Comparison of ENCODE assay signal across 27 cellular contexts in genomic region chr9:35499029-35499700, GRCh38. TPM values are rescaled to one million over a fixed set of nuclear protein-coding genes. Genes with fewer than 3 reads are reported as not detected.
DNase-seq lines count a peak whose midpoint lies in the region; ATAC-seq and TF ChIP-seq lines count a peak whose summit lies in the region.
"Had no signal": no experiment of that assay in that cellular context is flagged by ENCODE, and none has a peak within 500 bp of the region (broad histone marks: within the 10 kb centered on the region; RNA-seq: fewer than 3 reads in every experiment).

No MANE protein-coding gene starts in this region.

- H3K27ac ChIP-seq in right atrium auricular region, result peak overlapping the region; percentile 46 to 59
- H3K27ac ChIP-seq in gastrocnemius medialis, result peak overlapping the region; percentile 44 to 65 (median 57)
- peak overlapping the region; percentile 82 to 84 for H3K27ac ChIP-seq in aorta (ENCODE audit: low read depth in 1 of 2, low read length in 2 of 2)
- H3K27ac ChIP-seq: foreskin keratinocyte had no signal

- TF ChIP-seq CTCF in right atrium auricular region (IDR thresholded peaks at IDR 0.05), result no peak
- TF ChIP-seq CTCF in fibroblast of the aortic adventitia (IDR thresholded peaks at IDR 0.05; ENCODE audit: insufficient read depth, low read length), result no peak
- no peak for TF ChIP-seq CTCF in gastrocnemius medialis (IDR thresholded peaks at IDR 0.05 in 4 of 5, conservative IDR thresholded peaks at IDR 0.05 in 1 of 5)

- in situ Hi-C loops in gastrocnemius medialis (cut with MboI; ENCODE audit: low sequenced_read_pairs in 4 of 4), result loop anchor here in 1 of 4 donors (25.0 kb wide), 1 partner anchor 238 kb away; the partner anchor contains the start of genes CREB3, GBA2, RGP1 and TLN1

- DNase-seq in right atrium auricular region (ENCODE audit: low spot score) (no peak), Right ventricle myocardium inferior (ENCODE audit: missing footprints) (no peak), fibroblast of the aortic adventitia (ENCODE audit: low read depth) (peak; percentile 43), gastrocnemius medialis (no peak), aorta (no peak), NCI-H345 (lab: John Stamatoyannopoulos, UW) (no peak), SKM-1 treated with dmso at 0.1 percent for 144 hours (lab: John Stamatoyannopoulos, UW; ENCODE audit: unreplicated experiment) (no peak), NCI-H1092 (lab: John Stamatoyannopoulos, UW) (no peak)
- DNase-seq: activated CD8-positive, alpha-beta T cell treated with anti-CD3 and anti-CD28 coated beads, Interleukin-2, amount 10 ng/mL, durations not matched to agents 7 days and 5 days; activated effector memory CD4-positive, alpha-beta T cell treated with Interleukin-2 at 50 U/mL for 16 hours; activated naive CD8-positive, alpha-beta T cell treated with anti-CD3 and anti-CD28 coated beads for 36 hours; body of pancreas; erythroblast; foreskin keratinocyte; hypothalamus; immature natural killer cell; Kasumi-1; left lung; midbrain; MV-4-11; NCI-H1694; NCI-H2171; NCI-H524 treated with DMSO at 0.1 percent for 48 hours; PC-3; retina; stimulated activated CD4-positive, alpha-beta T cell treated with anti-CD3 and anti-CD28 coated beads, Interleukin-12 subunit alpha, Interleukin-12 subunit beta, amount 100 ng/mL, for 4 hours; stimulated activated CD4-positive, alpha-beta T cell treated with anti-CD3 and anti-CD28 coated beads, Interleukin-4, amount 100 ng/mL, for 24 hours had no signal

- ATAC-seq in Right ventricle myocardium inferior, result no peak
- ATAC-seq in gastrocnemius medialis, result no peak
- no peak for ATAC-seq in aorta (ENCODE audit: low FRiP score)
- ATAC-seq: activated CD8-positive, alpha-beta T cell treated with anti-CD3 and anti-CD28 coated beads, Interleukin-2, amount 10 ng/mL, durations not matched to agents 7 days and 5 days; body of pancreas; foreskin keratinocyte; left lung; PC-3 had no signal

- H3K27me3 ChIP-seq in right atrium auricular region, result no peaks in the 10 kb centered on the region
- no peaks in the 10 kb centered on the region for H3K27me3 ChIP-seq in gastrocnemius medialis
- no peaks in the 10 kb centered on the region for H3K27me3 ChIP-seq in aorta (ENCODE audit: control insufficient read depth in 1 of 2, insufficient read depth in 2 of 2, low read length in 1 of 2)
- H3K27me3 ChIP-seq: body of pancreas, foreskin keratinocyte, left lung had no signal

- no peak for TF ChIP-seq POLR2A in gastrocnemius medialis (IDR thresholded peaks at IDR 0.05)

- H3K4me3 ChIP-seq in right atrium auricular region (no peak overlapping the region), fibroblast of the aortic adventitia (ENCODE audit: low read depth, low read length) (no peak overlapping the region), gastrocnemius medialis (no peak overlapping the region), aorta (ENCODE audit: low read length in 2 of 2) (no peak overlapping the region)
- H3K4me3 ChIP-seq: body of pancreas, left lung had no signal

- H3K36me3 ChIP-seq in right atrium auricular region (no peaks in the 10 kb centered on the region), gastrocnemius medialis (no peaks in the 10 kb centered on the region), aorta (ENCODE audit: control insufficient read depth in 1 of 2, insufficient read depth in 2 of 2, low read length in 1 of 2) (no peaks in the 10 kb centered on the region)
- H3K36me3 ChIP-seq: left lung had no signal

- H3K9me3 ChIP-seq in right atrium auricular region, result no peaks in the 10 kb centered on the region
- no peaks in the 10 kb centered on the region for H3K9me3 ChIP-seq in gastrocnemius medialis
- H3K9me3 ChIP-seq in aorta (ENCODE audit: control insufficient read depth, low read length), result no peaks in the 10 kb centered on the region
- H3K9me3 ChIP-seq: body of pancreas, left lung had no signal

- intact Hi-C loops in Right ventricle myocardium inferior (cut with DNase I) (no loop called here), gastrocnemius medialis (cut with DNase I; ENCODE audit: low total_unique reads) (no loop called here), aorta (cut with DNase I) (no loop called here)

- H3K4me1 ChIP-seq in right atrium auricular region (peaks cover 0 to 66% of the 10 kb centered on the region in 2 donors), gastrocnemius medialis (peaks cover 49 to 61% of the 10 kb centered on the region in 2 donors), aorta (ENCODE audit: control insufficient read depth in 1 of 2, insufficient read depth in 2 of 2, low read length in 2 of 2) (peaks cover 6 to 9% of the 10 kb centered on the region in 2 donors)
- H3K4me1 ChIP-seq: foreskin keratinocyte had no signal

- WGBS in aorta, 2 donors, result 41 to 45% methylated on average over 2 of the region's 2 CpGs

RNA-seq across cellular contexts. Expression of gene RUSC2, which starts 9.3 kb away (rescaled TPM):
- total RNA-seq in right atrium auricular region (10 to 100 TPM; 33.0 to 49.1 TPM), Right ventricle myocardium inferior (25.1 TPM), fibroblast of the aortic adventitia (ENCODE audit: low replicate concordance) (19.2 and 32.9 TPM in 2 replicates), gastrocnemius medialis (100 to 1,000 TPM in 1 of 4 donors, 10 to 100 TPM in 3; 20.8 to 166 (median 45.7) TPM), aorta (100 to 1,000 TPM in 1 of 2 donors, 10 to 100 TPM in 1; 65.8 to 112 TPM)
- 10 to 100 TPM; 11.0 to 58.3 TPM for polyA plus RNA-seq in aorta
